In the genomic region with DNA sequence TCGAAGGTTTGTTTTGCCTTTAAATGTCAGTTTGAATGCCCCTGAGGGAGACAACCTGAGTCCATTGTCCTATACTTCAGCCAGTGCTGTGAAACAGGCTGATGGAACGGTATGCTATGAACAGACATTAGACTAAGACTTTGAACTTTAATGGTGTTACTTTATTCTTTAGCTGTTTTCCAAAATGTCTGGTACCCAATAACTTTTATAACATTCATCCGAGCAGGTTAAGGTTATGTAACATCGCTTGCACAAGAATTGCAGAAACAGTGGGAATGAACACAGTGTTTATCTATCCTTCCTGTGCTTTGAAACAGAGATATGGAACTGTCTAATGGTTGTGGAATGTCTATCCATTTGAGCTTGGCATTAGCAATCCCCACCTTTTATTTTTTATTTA, we compare ENCODE assay signal across 19 cellular contexts.
DNase-seq lines count a peak whose midpoint lies in the region; ATAC-seq and TF ChIP-seq lines count a peak whose summit lies in the region.
"Had no signal": no experiment of that assay in that cellular context is flagged by ENCODE, and none has a peak within 500 bp of the region (broad histone marks: within the 10 kb centered on the region; RNA-seq: fewer than 3 reads in every experiment).

No MANE protein-coding gene starts in this region.

- no peak for TF ChIP-seq CTCF in cardiac fibroblast (IDR thresholded peaks at IDR 0.05; ENCODE audit: low read depth, low read length)

- no peak overlapping the region for H3K4me3 ChIP-seq in cardiac fibroblast (replicated peaks in 1 of 2; ENCODE audit: low read depth in 2 of 2, low read length in 2 of 2)
- H3K4me3 ChIP-seq: A549; BLaER1 treated with 17β-estradiol and CSF1 and Interleukin-3, amounts not matched to agents 10 nM and 100 nM; GM23338; MG63 had no signal

- no peak for ATAC-seq in GM21529 (IDR thresholded peaks at IDR 0.05; ENCODE audit: unreplicated experiment)
- ATAC-seq: A549, GM23338 had no signal

- DNase-seq in ELR (ENCODE audit: low read depth) (peak; percentile 12), NCI-H226 (peak; percentile 89), cardiac fibroblast (ENCODE audit: low read depth in 2 of 2) (peak; percentile 30 to 37), iris pigment epithelial cell (ENCODE audit: low read depth) (peak; percentile 86), dedifferentiated amniotic fluid mesenchymal stem cell (ENCODE audit: extremely low spot score) (no peak), KG1 (lab: John Stamatoyannopoulos, UW) (no peak), NCI-H2196 treated with DMSO at 0.1 percent for 48 hours (lab: John Stamatoyannopoulos, UW; ENCODE audit: unreplicated experiment) (no peak)
- DNase-seq: CD8-positive, alpha-beta memory T cell; DND-41; Karpas-422; MG63; NCI-H1092; NCI-H2107; NCI-H69; SHP77 treated with DMSO at 0.1 percent for 48 hours had no signal

Comparison
In these comparisons a context has a peak if more than half of its experiments do, and no peak if none do; other contexts are left out.
1. DNase-seq: peak in ELR (single experiment), NCI-H226 (single experiment), cardiac fibroblast (2 of 2) and iris pigment epithelial cell (single experiment); none in dedifferentiated amniotic fluid mesenchymal stem cell (single experiment), KG1 (single experiment) and NCI-H2196 treated with DMSO at 0.1 percent for 48 hours (single experiment).